In the genomic region with DNA sequence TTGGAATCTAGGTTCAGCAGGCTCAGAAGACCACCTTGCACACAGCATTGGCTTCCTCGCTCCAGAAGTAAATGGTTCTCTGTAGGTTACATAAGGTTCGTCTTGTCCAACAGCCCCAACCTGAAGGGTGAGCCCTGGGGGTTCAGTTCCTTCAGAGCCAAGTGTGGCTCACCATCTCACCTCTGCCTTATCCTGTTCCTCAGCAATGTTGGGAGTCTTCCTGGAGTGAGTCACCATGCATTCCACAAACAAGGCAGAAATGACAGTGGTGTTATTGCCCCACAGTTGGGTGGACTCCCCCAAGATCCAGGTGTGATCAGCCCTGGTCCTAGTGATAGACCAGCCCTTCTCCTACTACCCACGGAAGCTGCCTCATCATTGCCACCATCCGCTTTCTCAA, we compare ENCODE assay signal across 17 cellular contexts. TPM values are rescaled to one million over a fixed set of nuclear protein-coding genes. Genes with fewer than 3 reads are reported as not detected.
DNase-seq lines count a peak whose midpoint lies in the region; FAIRE-seq and TF ChIP-seq lines count a peak whose summit lies in the region.
"Had no signal": no experiment of that assay in that cellular context is flagged by ENCODE, and none has a peak within 500 bp of the region (broad histone marks: within the 10 kb centered on the region; RNA-seq: fewer than 3 reads in every experiment).

No MANE protein-coding gene starts in this region.

- CTCF ChIA-PET in Calu3 (lab: Charles Lee) = interaction anchor here (0.6 to 1.2 kb wide), 2 partner anchors 27 to 70 kb away, joined by 4 read pairs; a partner anchor contains a TSS

- H3K36me3 Mint-ChIP-seq in Calu3 (ENCODE audit: insufficient read depth, unreplicated experiment) = no peaks in the 10 kb centered on the region
- no peaks in the 10 kb centered on the region for H3K36me3 Mint-ChIP-seq in dendritic cell treated with granulocyte-macrophage colony-stimulating factor and Interleukin-4, amounts not matched to agents 40 ng/mL and 50 ng/mL, for 4 days (ENCODE audit: low read depth)
- H3K36me3 Mint-ChIP-seq: CD4-positive, alpha-beta memory T cell had no signal

- H3K4me3 Mint-ChIP-seq in Calu3 (ENCODE audit: low read depth, unreplicated experiment) = no peak overlapping the region
- no peak overlapping the region for H3K4me3 Mint-ChIP-seq in dendritic cell treated with granulocyte-macrophage colony-stimulating factor and Interleukin-4, amounts not matched to agents 40 ng/mL and 50 ng/mL, for 4 days
- H3K4me3 Mint-ChIP-seq: CD4-positive, alpha-beta memory T cell; GM23338 had no signal

- TF ChIP-seq POLR2A in spleen (IDR thresholded peaks at IDR 0.05) = no peak

- no peaks in the 10 kb centered on the region for H3K36me3 ChIP-seq in keratinocyte (ENCODE audit: control insufficient read depth in 2 of 2, extremely low read depth in 1 of 2, insufficient read depth in 2 of 2, low read length in 2 of 2)
- H3K36me3 ChIP-seq in spleen = no peaks in the 10 kb centered on the region
- no peaks in the 10 kb centered on the region for H3K36me3 ChIP-seq in left ventricle myocardium inferior

- H2AFZ ChIP-seq in keratinocyte (ENCODE audit: control insufficient read depth, low read length) = no peak overlapping the region
- H2AFZ ChIP-seq: GM23338 had no signal

- no TSS peak for BruUV-seq in Calu3 (replicated peaks; lab: Mats Ljungman, UMichigan)

- peak; percentile 62 for DNase-seq in Calu3
- DNase-seq in LoVo (ENCODE audit: low spot score) = peak; percentile 35
- peak; percentile 78 for DNase-seq in keratinocyte (ENCODE audit: low read depth, low spot score)
- DNase-seq in T-helper 2 cell = no peak
- DNase-seq in NCI-H69 (lab: John Stamatoyannopoulos, UW) = no peak
- DNase-seq in spleen = no peak
- no peak for DNase-seq in left ventricle myocardium inferior
- DNase-seq: 8988T; CD4-positive, alpha-beta memory T cell; NCI-H1105 treated with DMSO at 0.1 percent for 48 hours; NCI-H1694 treated with DMSO at 0.1 percent for 48 hours; NCI-H2107; OCI-M1 had no signal

- H3K4me1 Mint-ChIP-seq in Calu3 (ENCODE audit: low read depth, unreplicated experiment) = peaks cover 17% of the 10 kb centered on the region
- H3K4me1 Mint-ChIP-seq in dendritic cell treated with granulocyte-macrophage colony-stimulating factor and Interleukin-4, amounts not matched to agents 40 ng/mL and 50 ng/mL, for 4 days (ENCODE audit: low read depth) = peaks cover 55% of the 10 kb centered on the region

- H3K79me2 ChIP-seq in keratinocyte (ENCODE audit: control insufficient read depth, insufficient read depth, low read length) = no peaks in the 10 kb centered on the region

- TF ChIP-seq CTCF in Calu3 (IDR thresholded peaks at IDR 0.05; ENCODE audit: unreplicated experiment) (no peak), keratinocyte (optimal IDR thresholded peaks at IDR 0.05 in 1 of 3, IDR thresholded peaks at IDR 0.05 in 1 of 3, conservative IDR thresholded peaks at IDR 0.05 in 1 of 3; ENCODE audit: extremely low read depth in 1 of 3, insufficient read depth in 2 of 3, low read length in 3 of 3) (no peak), spleen (IDR thresholded peaks at IDR 0.05 in 8 of 11, conservative IDR thresholded peaks at IDR 0.05 in 3 of 11) (no peak), left ventricle myocardium inferior (IDR thresholded peaks at IDR 0.05; ENCODE audit: borderline replicate concordance) (no peak)

- H3K4me2 ChIP-seq in keratinocyte (ENCODE audit: control insufficient read depth, extremely low read depth, insufficient read depth, low read depth, low read length) = peak overlapping the region; percentile 47
- H3K4me2 ChIP-seq: GM23338 had no signal

- H3K9me3 ChIP-seq in keratinocyte (ENCODE audit: control insufficient read depth, low read depth, low read length) (no peaks in the 10 kb centered on the region), spleen (no peaks in the 10 kb centered on the region), left ventricle myocardium inferior (replicated peaks) (no peaks in the 10 kb centered on the region)

- FAIRE-seq in keratinocyte (lab: Jason Lieb, UNC) = peak; percentile 73
- FAIRE-seq: G401.6 had no signal

- intact Hi-C loops in Calu3 (cut with micrococcal nuclease; ENCODE audit: unreplicated experiment) (no loop called here), spleen (cut with DNase I; ENCODE audit: low total_unique reads) (no loop called here), left ventricle myocardium inferior (cut with micrococcal nuclease) (no loop called here)
- intact Hi-C loops in dendritic cell treated with granulocyte-macrophage colony-stimulating factor and Interleukin-4, amounts not matched to agents 40 ng/mL and 50 ng/mL, for 4 days (cut with micrococcal nuclease) = no loop called here

- peaks cover 3% of the 10 kb centered on the region for H3K9me3 Mint-ChIP-seq in Calu3 (ENCODE audit: low read depth, unreplicated experiment)
- H3K9me3 Mint-ChIP-seq in dendritic cell treated with granulocyte-macrophage colony-stimulating factor and Interleukin-4, amounts not matched to agents 40 ng/mL and 50 ng/mL, for 4 days = no peaks in the 10 kb centered on the region

- 89 to 94% (median 93%) methylated on average over 4 of the region's 4 CpGs for WGBS in spleen, 5 donors

- H3K27me3 Mint-ChIP-seq in Calu3 (ENCODE audit: unreplicated experiment) = peaks cover 4% of the 10 kb centered on the region
- no peaks in the 10 kb centered on the region for H3K27me3 Mint-ChIP-seq in dendritic cell treated with granulocyte-macrophage colony-stimulating factor and Interleukin-4, amounts not matched to agents 40 ng/mL and 50 ng/mL, for 4 days
- H3K27me3 Mint-ChIP-seq: CD4-positive, alpha-beta memory T cell had no signal

- H3K27ac Mint-ChIP-seq in Calu3 (ENCODE audit: unreplicated experiment) = peak overlapping the region; percentile 45
- peak overlapping the region; percentile 32 for H3K27ac Mint-ChIP-seq in dendritic cell treated with granulocyte-macrophage colony-stimulating factor and Interleukin-4, amounts not matched to agents 40 ng/mL and 50 ng/mL, for 4 days
- H3K27ac Mint-ChIP-seq: CD4-positive, alpha-beta memory T cell; GM23338 had no signal

- dilution Hi-C loops in keratinocyte (cut with MboI; ENCODE audit: extremely low pct_ligation_motif_present, low sequenced_read_pairs) = no loop called here

- no peaks in the 10 kb centered on the region for H4K20me1 ChIP-seq in keratinocyte (ENCODE audit: control insufficient read depth, extremely low read depth, insufficient read depth, low read length)

- no peaks in the 10 kb centered on the region for H3K9me1 ChIP-seq in keratinocyte (ENCODE audit: control insufficient read depth, extremely low read depth, insufficient read depth, low read length)

- no peak overlapping the region for H3K4me3 ChIP-seq in keratinocyte (ENCODE audit: control insufficient read depth in 2 of 3, extremely low read depth in 1 of 3, insufficient read depth in 2 of 3, low read depth in 1 of 3, low read length in 3 of 3)
- no peak overlapping the region for H3K4me3 ChIP-seq in spleen
- no peak overlapping the region for H3K4me3 ChIP-seq in left ventricle myocardium inferior
- H3K4me3 ChIP-seq: GM23338, SK-N-MC had no signal

- H3K4me1 ChIP-seq in keratinocyte (ENCODE audit: control insufficient read depth, extremely low read depth, insufficient read depth, low read length) = peaks cover 12% of the 10 kb centered on the region
- peaks cover 13 to 45% (median 27%) of the 10 kb centered on the region in 6 donors for H3K4me1 ChIP-seq in spleen
- H3K4me1 ChIP-seq in left ventricle myocardium inferior = peaks cover 30% of the 10 kb centered on the region

- H3K27ac ChIP-seq in keratinocyte (ENCODE audit: control insufficient read depth, insufficient read depth, low read length) (no peak overlapping the region), spleen (no peak overlapping the region), left ventricle myocardium inferior (replicated peaks) (no peak overlapping the region)
- H3K27ac ChIP-seq: SK-N-MC had no signal

- no peaks in the 10 kb centered on the region for H3K27me3 ChIP-seq in keratinocyte (ENCODE audit: control insufficient read depth, extremely low read depth, insufficient read depth, low read length)
- H3K27me3 ChIP-seq in spleen (replicated peaks in 1 of 7) = no peaks in the 10 kb centered on the region
- no peaks in the 10 kb centered on the region for H3K27me3 ChIP-seq in left ventricle myocardium inferior (ENCODE audit: low read depth)

- no peak overlapping the region for H3K9ac ChIP-seq in keratinocyte (ENCODE audit: control insufficient read depth, extremely low read depth, insufficient read depth, low read length)

RNA-seq across cellular contexts. Expression of a gene that starts 26.8 kb away (rescaled TPM):
- 0.42 and 1.2 TPM in 2 replicates for total RNA-seq in Calu3 (2022)
- 0.05 to 0.34 TPM (median 0.14 TPM) in 3 replicates for polyA plus RNA-seq in keratinocyte
- 1.7 TPM for polyA plus RNA-seq in keratinocyte (2011; ENCODE audit: low read depth)
- 0.02 and 0.12 TPM in 2 replicates for polyA plus RNA-seq in keratinocyte (2011; cell fraction: cytosol; rRNA removed)
- 0.60 and 0.96 TPM in 2 replicates for polyA plus RNA-seq in keratinocyte (2011; cell fraction: nucleus; rRNA removed)
- 0.24 and 3.2 TPM in 2 replicates for polyA plus RNA-seq in keratinocyte (2012; ENCODE audit: low replicate concordance)
- 1.7 to 4.1 TPM in 2 of 3 replicates, not detected in the other for polyA minus RNA-seq in keratinocyte
- polyA minus RNA-seq in keratinocyte (2011; cell fraction: cytosol; rRNA and poly(A)+ RNA removed) = not detected
- 2.1 and 3.5 TPM in 2 replicates for polyA minus RNA-seq in keratinocyte (2011; cell fraction: nucleus; rRNA and poly(A)+ RNA removed)
- total RNA-seq in spleen = 1 to 10 TPM in 6 of 7 donors, under 1 TPM in 1; 0.66 to 6.5 (median 2.9) TPM
- 1 to 10 TPM in 2 of 3 donors, under 1 TPM in 1; 0.86 to 1.4 (median 1.3) TPM for polyA plus RNA-seq in spleen
- 0.16 TPM for total RNA-seq in left ventricle myocardium inferior

Comparison
In these comparisons a context has a peak if more than half of its experiments do, and no peak if none do; other contexts are left out.
1. DNase-seq: peak in Calu3 (single experiment), LoVo (single experiment) and keratinocyte (single experiment); none in T-helper 2 cell (0 of 5), NCI-H69 (single experiment), spleen (single experiment) and left ventricle myocardium inferior (single experiment).